9 cellular contexts compared by ENCODE assay signal in genomic region chr1:86380257-86380861, GRCh38. TPM values are rescaled to one million over a fixed set of nuclear protein-coding genes. Genes with fewer than 3 reads are reported as not detected.
A peak's percentile ranks its signal among the peaks of the same experiment; 100 is the strongest.
DNase-seq lines count a peak whose midpoint lies in the region; ATAC-seq, FAIRE-seq and TF ChIP-seq lines count a peak whose summit lies in the region.
"Had no signal": no experiment of that assay in that cellular context is flagged by ENCODE, and none has a peak within 500 bp of the region (broad histone marks: within the 10 kb centered on the region; RNA-seq: fewer than 3 reads in every experiment).

No MANE protein-coding gene starts in this region.

- no peak for DNase-seq in D721Med (ENCODE audit: insufficient read length, low spot score)
- peak; percentile 92 for DNase-seq in NCI-H510A treated with DMSO at 0.1 percent for 48 hours (lab: John Stamatoyannopoulos, UW)
- DNase-seq in astrocyte of the hippocampus (ENCODE audit: low read depth, low spot score): peak; percentile 75
- peak; percentile 66 for DNase-seq in hepatocyte (ENCODE audit: low spot score)
- no peak for DNase-seq in smooth muscle cell (lab: John Stamatoyannopoulos, UW; ENCODE audit: unreplicated experiment)
- no peak for DNase-seq in activated gamma-delta T cell (lab: John Stamatoyannopoulos, UW)

- peak; percentile 69 for TF ChIP-seq CTCF in D721Med (IDR thresholded peaks at IDR 0.05; ENCODE audit: insufficient read depth, missing control alignments)
- peak; percentile 77 for TF ChIP-seq CTCF in hepatocyte (IDR thresholded peaks at IDR 0.05; ENCODE audit: poor library complexity)
- peak; percentile 78 for TF ChIP-seq CTCF in smooth muscle cell (IDR thresholded peaks at IDR 0.05; ENCODE audit: borderline replicate concordance, insufficient read depth, poor library complexity, severe bottlenecking)

- H3K4me1 ChIP-seq in hepatocyte (ENCODE audit: insufficient read depth) (no peaks in the 10 kb centered on the region), smooth muscle cell (ENCODE audit: low read depth) (no peaks in the 10 kb centered on the region)

- H2AFZ ChIP-seq in hepatocyte (no peak overlapping the region), smooth muscle cell (ENCODE audit: low read depth) (no peak overlapping the region)

- peak; percentile 86 for FAIRE-seq in D721Med (lab: Jason Lieb, UNC)

- ATAC-seq in GM19467 (IDR thresholded peaks at IDR 0.05; ENCODE audit: unreplicated experiment) (peak; percentile 59), HG03558 (IDR thresholded peaks at IDR 0.05; ENCODE audit: extremely low read depth, unreplicated experiment) (peak; percentile 38)

- H3K27ac ChIP-seq in hepatocyte: no peak overlapping the region
- H3K27ac ChIP-seq in smooth muscle cell (ENCODE audit: low read depth): no peak overlapping the region

- H3K9me3 ChIP-seq in hepatocyte (ENCODE audit: low read depth) (no peaks in the 10 kb centered on the region), smooth muscle cell (replicated peaks; ENCODE audit: low read depth) (no peaks in the 10 kb centered on the region)

- H4K20me1 ChIP-seq in hepatocyte (ENCODE audit: insufficient read depth, poor library complexity, severe bottlenecking) (no peaks in the 10 kb centered on the region), smooth muscle cell (ENCODE audit: low read depth) (peaks cover under 1% of the 10 kb centered on the region)

- H3K36me3 ChIP-seq in hepatocyte (replicated peaks; ENCODE audit: insufficient read depth, low read depth) (no peaks in the 10 kb centered on the region), smooth muscle cell (ENCODE audit: low read depth) (no peaks in the 10 kb centered on the region)

- H3K4me3 ChIP-seq in hepatocyte (no peak overlapping the region), smooth muscle cell (peak overlapping the region; percentile 23)

- H3K9me2 ChIP-seq in hepatocyte (replicated peaks; ENCODE audit: insufficient read depth): no peaks in the 10 kb centered on the region

- no peaks in the 10 kb centered on the region for H3K79me2 ChIP-seq in hepatocyte
- no peaks in the 10 kb centered on the region for H3K79me2 ChIP-seq in smooth muscle cell (ENCODE audit: low read depth)

- H3K27me3 ChIP-seq in hepatocyte: no peaks in the 10 kb centered on the region
- no peaks in the 10 kb centered on the region for H3K27me3 ChIP-seq in smooth muscle cell (ENCODE audit: low read depth)

- H3K4me2 ChIP-seq in hepatocyte (peak overlapping the region; percentile 29), smooth muscle cell (peak overlapping the region; percentile 75)

- no peak overlapping the region for H3K9ac ChIP-seq in smooth muscle cell (ENCODE audit: low read depth)

- H3F3A ChIP-seq in smooth muscle cell (ENCODE audit: low read depth): no peaks in the 10 kb centered on the region

- 7% methylated on average over 4 of the region's 4 CpGs for WGBS in hepatocyte (ENCODE audit: low lambda C conversion rate, missing lambda C conversion rate)
- 11% methylated on average over 4 of the region's 4 CpGs for WGBS in smooth muscle cell (ENCODE audit: low lambda C conversion rate)

RNA-seq across cellular contexts. Expression of gene ODF2L, which starts 15.8 kb away (rescaled TPM):
- total RNA-seq in hepatocyte (58.8 and 58.9 TPM in 2 replicates), smooth muscle cell (58.4 and 95.9 TPM in 2 replicates)
- polyA plus RNA-seq in hepatocyte (32.4 and 36.7 TPM in 2 replicates), smooth muscle cell (31.2 and 36.4 TPM in 2 replicates)

RNA-seq across cellular contexts. Expression of gene CLCA2, which starts 43.6 kb away (rescaled TPM):
- 0.08 TPM in 1 of 2 replicates, not detected in the other for total RNA-seq in hepatocyte
- polyA plus RNA-seq in hepatocyte: 0.34 and 0.41 TPM in 2 replicates
- 21.7 and 24.2 TPM in 2 replicates for total RNA-seq in smooth muscle cell
- 1.00 and 5.6 TPM in 2 replicates for polyA plus RNA-seq in smooth muscle cell
- total RNA-seq: T-helper 1 cell treated with Interleukin-12 subunit alpha and Interleukin-12 subunit beta and Interleukin-4 antibody, amounts not matched to agents 30 ng/mL and 1 ng/mL, for 36 hours had no signal

Comparison
In these comparisons a context has a peak if more than half of its experiments do, and no peak if none do; other contexts are left out.
1. DNase-seq: peak in NCI-H510A treated with DMSO at 0.1 percent for 48 hours (single experiment), astrocyte of the hippocampus (single experiment) and hepatocyte (single experiment); none in D721Med (single experiment), smooth muscle cell (single experiment) and activated gamma-delta T cell (single experiment).
2. RNA of gene CLCA2, which starts 43.6 kb away (total RNA-seq): 21.7 to 24.2 TPM in smooth muscle cell; 0.08 TPM in hepatocyte; every median in the first group is over 10 times any median in the second.
3. Peak in every context shown above with its lines, with median percentiles within 50 percentile points of each other: CTCF ChIP-seq.